In genomic region chr1:232033285-232033684, GRCh38 we compare ENCODE assay signal across 23 cellular contexts.
A peak's percentile ranks its signal among the peaks of the same experiment; 100 is the strongest.
DNase-seq lines count a peak whose midpoint lies in the region; ATAC-seq lines count a peak whose summit lies in the region.
"Had no signal": no experiment of that assay in that cellular context is flagged by ENCODE, and none has a peak within 500 bp of the region (broad histone marks: within the 10 kb centered on the region; RNA-seq: fewer than 3 reads in every experiment).

No MANE protein-coding gene starts in this region.

- no peaks in the 10 kb centered on the region for H3K9me3 ChIP-seq in mesenchymal stem cell (ENCODE audit: control insufficient read depth, low read length)
- H3K9me3 ChIP-seq: colonic mucosa, left lung, thyroid gland had no signal

- no peaks in the 10 kb centered on the region for H3K79me1 ChIP-seq in mesenchymal stem cell (replicated peaks; ENCODE audit: low read length, poor library complexity, severe bottlenecking)

- H4K91ac ChIP-seq in mesenchymal stem cell (ENCODE audit: low read length), result no peak overlapping the region

- H2BK12ac ChIP-seq in mesenchymal stem cell (ENCODE audit: low read length in 2 of 2), result no peak overlapping the region

- no peak overlapping the region for H3K23ac ChIP-seq in mesenchymal stem cell (ENCODE audit: low read length in 2 of 2)

- H3K27ac ChIP-seq in mesenchymal stem cell (ENCODE audit: low read length, poor library complexity, severe bottlenecking), result no peak overlapping the region
- H3K27ac ChIP-seq: brain microvascular endothelial cell, colonic mucosa, left lung, PC-9, thyroid gland had no signal

- H3K14ac ChIP-seq in mesenchymal stem cell (ENCODE audit: low read length in 2 of 2), result no peak overlapping the region

- H3K18ac ChIP-seq in mesenchymal stem cell (ENCODE audit: low read depth in 1 of 2, low read length in 2 of 2), result no peak overlapping the region

- no peak overlapping the region for H3K4me2 ChIP-seq in mesenchymal stem cell (ENCODE audit: low read length, poor library complexity, severe bottlenecking)
- H3K4me2 ChIP-seq: PC-9 had no signal

- H3K27me3 ChIP-seq in mesenchymal stem cell (ENCODE audit: control insufficient read depth in 1 of 2, insufficient read depth in 1 of 2, low read length in 2 of 2), result no peaks in the 10 kb centered on the region
- H3K27me3 ChIP-seq: brain microvascular endothelial cell, colonic mucosa, left lung, thyroid gland had no signal

- no peak overlapping the region for H2BK5ac ChIP-seq in mesenchymal stem cell (ENCODE audit: low read depth, low read length, poor library complexity, severe bottlenecking)

- H2AK5ac ChIP-seq in mesenchymal stem cell (ENCODE audit: low read length, severe bottlenecking), result no peak overlapping the region

- no peak overlapping the region for H4K8ac ChIP-seq in mesenchymal stem cell (ENCODE audit: low read length)

- no peak overlapping the region for H2BK120ac ChIP-seq in mesenchymal stem cell (ENCODE audit: low read depth, low read length)

- H2AFZ ChIP-seq in mesenchymal stem cell (ENCODE audit: low read depth, low read length), result no peak overlapping the region
- H2AFZ ChIP-seq: PC-9 had no signal

- no peak overlapping the region for H3K4me3 ChIP-seq in mesenchymal stem cell (ENCODE audit: insufficient read depth in 1 of 2, low read depth in 1 of 2, low read length in 2 of 2)
- H3K4me3 ChIP-seq: colonic mucosa, left lung, PC-9, thyroid gland had no signal

- ATAC-seq in GM19395 (IDR thresholded peaks at IDR 0.05; ENCODE audit: unreplicated experiment), result no peak
- ATAC-seq: HepG2; left lung; stimulated activated naive B cell treated with anti-CD40 and anti-IgM and Interleukin-4, amounts not matched to agents 10 μg/mL and 1 μg/mL and 100 μg/mL, for 72 hours had no signal

- WGBS in mesenchymal stem cell, result 90% methylated on average over 4 of the region's 4 CpGs

- no peak overlapping the region for H3K9ac ChIP-seq in mesenchymal stem cell (ENCODE audit: low read length)

- peak; percentile 27 for DNase-seq in H4 (ENCODE audit: low spot score)
- DNase-seq in NCI-H146 (lab: John Stamatoyannopoulos, UW), result peak; percentile 80
- peak; percentile 63 for DNase-seq in NCI-H82 (lab: John Stamatoyannopoulos, UW)
- DNase-seq in mesenchymal stem cell, result peak; percentile 18
- DNase-seq in Kasumi-1 (lab: John Stamatoyannopoulos, UW), result no peak
- DNase-seq in anterior cingulate cortex (lab: John Stamatoyannopoulos, UW), result no peak
- DNase-seq: activated CD4-positive, alpha-beta T cell treated with anti-CD3 and anti-CD28 coated beads, Interleukin-2, amount 50 U/mL, for 4 hours; activated effector memory CD4-positive, alpha-beta T cell treated with anti-CD3 and anti-CD28 coated beads, Interleukin-2, amount 50 U/mL, for 16 hours; brain microvascular endothelial cell; colonic mucosa; head of caudate nucleus; left lung; midbrain; NCI-H1694; NCI-H526 treated with DMSO at 0.1 percent for 48 hours; nephron progenitor cell; PC-9; SIG-M5; stimulated activated CD4-positive, alpha-beta T cell treated with anti-CD3 and anti-CD28 coated beads, Interleukin-2, amount 100 ng/mL, for 24 hours; stimulated activated naive B cell treated with anti-CD40 and anti-IgM and Interleukin-4, amounts not matched to agents 10 μg/mL and 1 μg/mL and 100 μg/mL, for 72 hours; thyroid gland had no signal

- H2BK15ac ChIP-seq in mesenchymal stem cell (ENCODE audit: low read depth, poor library complexity, severe bottlenecking), result no peak overlapping the region

- H3K4me1 ChIP-seq in mesenchymal stem cell (ENCODE audit: control insufficient read depth, insufficient read depth, low read depth, low read length), result no peaks in the 10 kb centered on the region
- H3K4me1 ChIP-seq: colonic mucosa, left lung, thyroid gland had no signal

- peaks cover 0 to 6% of the 10 kb centered on the region in 2 experiments for H3K36me3 ChIP-seq in mesenchymal stem cell (ENCODE audit: control insufficient read depth in 1 of 2, insufficient read depth in 2 of 2, low read depth in 1 of 2, low read length in 2 of 2)
- H3K36me3 ChIP-seq: brain microvascular endothelial cell, colonic mucosa, thyroid gland had no signal

- H3K4ac ChIP-seq in mesenchymal stem cell (ENCODE audit: low read depth in 1 of 2, low read length in 2 of 2), result no peak overlapping the region

Comparison
In these comparisons a context has a peak if more than half of its experiments do, and no peak if none do; other contexts are left out.
1. DNase-seq: peak in H4 (single experiment), NCI-H146 (single experiment), NCI-H82 (single experiment) and mesenchymal stem cell (single experiment); none in Kasumi-1 (0 of 2) and anterior cingulate cortex (0 of 58).